In genomic region chr9:19251622-19252021, GRCh38 we compare ENCODE assay signal across 8 cellular contexts. TPM values are rescaled to one million over a fixed set of nuclear protein-coding genes. Genes with fewer than 3 reads are reported as not detected.
A peak's percentile ranks its signal among the peaks of the same experiment; 100 is the strongest.
DNase-seq lines count a peak whose midpoint lies in the region; TF ChIP-seq lines count a peak whose summit lies in the region.
"Not testable (repeated sequence)": the region's sequence is repeated elsewhere in the genome, so short reads cannot be mapped to it uniquely, and the experiment has no call there.

No MANE protein-coding gene starts in this region.

- not testable (repeated sequence) for H3K27me3 Mint-ChIP-seq in H9 (ENCODE audit: low read depth); activated naive CD8-positive, alpha-beta T cell; mesothelial cell of epicardium (ENCODE audit: low read depth); neural progenitor cell (ENCODE audit: insufficient read depth, low read depth); type B pancreatic cell

- not testable (repeated sequence) for DNase-seq in H9; mesothelial cell of epicardium (ENCODE audit: low spot score in 2 of 2, unreplicated experiment in 2 of 2); neural progenitor cell (ENCODE audit: low spot score); type B pancreatic cell (ENCODE audit: extremely low spot score, unreplicated experiment)
- DNase-seq in Karpas-422: peak; percentile 14

- not testable (repeated sequence) for H3K79me1 ChIP-seq in H9 (ENCODE audit: insufficient read depth, low read depth, low read length, poor library complexity, severe bottlenecking)

- H3K4me1 ChIP-seq in H9 (ENCODE audit: insufficient read depth, low read length); ectodermal cell (ENCODE audit: control insufficient read depth, insufficient read depth, low read length); iPS-18a (ENCODE audit: control insufficient read depth, low read depth, low read length): not testable (repeated sequence)
- peaks cover 24% of the 10 kb centered on the region for H3K4me1 ChIP-seq in Karpas-422 (ENCODE audit: low read length)
- H3K4me1 ChIP-seq in neural progenitor cell: peaks cover 17% of the 10 kb centered on the region

- H3K27ac Mint-ChIP-seq in H9: peak overlapping the region; percentile 71 to 99 (median 92); a peak in 6 of 7 replicates
- H3K27ac Mint-ChIP-seq in activated naive CD8-positive, alpha-beta T cell: peak overlapping the region; percentile 3
- peak overlapping the region; percentile 7 for H3K27ac Mint-ChIP-seq in mesothelial cell of epicardium
- H3K27ac Mint-ChIP-seq in neural progenitor cell: peak overlapping the region; percentile 92
- H3K27ac Mint-ChIP-seq in type B pancreatic cell: peak overlapping the region; percentile 9

- H3T11ph ChIP-seq in H9 (ENCODE audit: low read length): not testable (repeated sequence)

- not testable (repeated sequence) for H2BK12ac ChIP-seq in H9 (ENCODE audit: insufficient read length, low read depth, low read length)

- not testable (repeated sequence) for H2BK20ac ChIP-seq in H9 (ENCODE audit: low read depth, low read length, poor library complexity, severe bottlenecking)

- H3K4me1 Mint-ChIP-seq in H9 (peaks cover 46 to 47% of the 10 kb centered on the region in 2 experiments), mesothelial cell of epicardium (peaks cover 24% of the 10 kb centered on the region), neural progenitor cell (peaks cover 25% of the 10 kb centered on the region), type B pancreatic cell (ENCODE audit: unreplicated experiment) (peaks cover 30% of the 10 kb centered on the region)
- H3K4me1 Mint-ChIP-seq in activated naive CD8-positive, alpha-beta T cell (ENCODE audit: low read depth): peaks cover 56% of the 10 kb centered on the region

- H3K9me3 Mint-ChIP-seq in H9; activated naive CD8-positive, alpha-beta T cell (ENCODE audit: low read depth); mesothelial cell of epicardium; neural progenitor cell; type B pancreatic cell: not testable (repeated sequence)

- not testable (repeated sequence) for H3K4me3 ChIP-seq in Karpas-422 (ENCODE audit: low read length); ectodermal cell (ENCODE audit: insufficient read depth, low read depth, low read length)
- peak overlapping the region; percentile 33 for H3K4me3 ChIP-seq in iPS-18a (ENCODE audit: low read length)
- H3K4me3 ChIP-seq in neural progenitor cell: peak overlapping the region; percentile 2

- H3K27ac ChIP-seq in H9 (ENCODE audit: insufficient read length, low read depth, low read length): not testable (repeated sequence)
- H3K27ac ChIP-seq in Karpas-422 (ENCODE audit: low read length) (peak overlapping the region; percentile 58), ectodermal cell (ENCODE audit: insufficient read depth, low read depth, low read length, poor library complexity, severe bottlenecking) (peak overlapping the region; percentile 55), iPS-18a (ENCODE audit: low read length) (peak overlapping the region; percentile 43), neural progenitor cell (peak overlapping the region; percentile 71)

- not testable (repeated sequence) for H4K8ac ChIP-seq in H9 (replicated peaks; ENCODE audit: insufficient read length, low read depth, low read length)

- H3K9me3 ChIP-seq in H9 (ENCODE audit: control insufficient read depth, low read depth, low read length); Karpas-422 (ENCODE audit: low read length); ectodermal cell (ENCODE audit: control insufficient read depth, low read length); iPS-18a (ENCODE audit: control insufficient read depth, low read depth, low read length); neural progenitor cell (ENCODE audit: low read depth): not testable (repeated sequence)

- not testable (repeated sequence) for H2AFZ ChIP-seq in H9 (ENCODE audit: low read length); Karpas-422 (ENCODE audit: low read length); neural progenitor cell (replicated peaks)

- H3K4me3 Mint-ChIP-seq in H9: peak overlapping the region; percentile 8 to 39
- not testable (repeated sequence) for H3K4me3 Mint-ChIP-seq in activated naive CD8-positive, alpha-beta T cell; mesothelial cell of epicardium; neural progenitor cell; type B pancreatic cell

- not testable (repeated sequence) for H3K23ac ChIP-seq in H9 (ENCODE audit: insufficient read length, low read depth, low read length)

- peaks cover 0 to 10% (median 5%) of the 10 kb centered on the region in 3 experiments; a peak in 4 of 7 replicates for H3K36me3 Mint-ChIP-seq in H9 (ENCODE audit: insufficient read depth in 1 of 3, low read depth in 3 of 3)
- not testable (repeated sequence) for H3K36me3 Mint-ChIP-seq in activated naive CD8-positive, alpha-beta T cell; mesothelial cell of epicardium; neural progenitor cell; type B pancreatic cell

- H3K79me2 ChIP-seq in H9 (ENCODE audit: insufficient read depth, low read length): not testable (repeated sequence)
- peaks cover 94% of the 10 kb centered on the region for H3K79me2 ChIP-seq in Karpas-422 (ENCODE audit: low read length)
- peaks cover 98% of the 10 kb centered on the region for H3K79me2 ChIP-seq in neural progenitor cell (ENCODE audit: low read depth)

- not testable (repeated sequence) for H3K36me3 ChIP-seq in Karpas-422 (ENCODE audit: insufficient read depth, low read length); ectodermal cell (ENCODE audit: control insufficient read depth, insufficient read depth, low read length); iPS-18a (ENCODE audit: control insufficient read depth, low read depth, low read length); neural progenitor cell

- H3F3A ChIP-seq in neural progenitor cell (ENCODE audit: low read depth): peaks cover 27% of the 10 kb centered on the region

- not testable (repeated sequence) for H2BK15ac ChIP-seq in H9 (ENCODE audit: low read depth, low read length)

- not testable (repeated sequence) for H3K4me2 ChIP-seq in H9 (ENCODE audit: insufficient read depth, insufficient read length, low read length)
- H3K4me2 ChIP-seq in Karpas-422 (ENCODE audit: low read depth, low read length, poor library complexity, severe bottlenecking) (peak overlapping the region; percentile 56), neural progenitor cell (peak overlapping the region; percentile 64)

- not testable (repeated sequence) for H3K4ac ChIP-seq in H9 (ENCODE audit: low read depth, low read length)

- not testable (repeated sequence) for H3K9me2 ChIP-seq in Karpas-422 (replicated peaks; ENCODE audit: insufficient read depth, low read length)

- H3K27me3 ChIP-seq in H9 (ENCODE audit: insufficient read depth, low read length); Karpas-422 (ENCODE audit: low read length); ectodermal cell (ENCODE audit: control insufficient read depth, insufficient read depth, low read length, poor library complexity, severe bottlenecking); iPS-18a (ENCODE audit: control insufficient read depth, insufficient read depth, low read length); neural progenitor cell: not testable (repeated sequence)

- not testable (repeated sequence) for H3K56ac ChIP-seq in H9 (ENCODE audit: insufficient read length, low read depth, low read length)

- not testable (repeated sequence) for H3K23me2 ChIP-seq in H9 (ENCODE audit: insufficient read length, low read depth, low read length, poor library complexity, severe bottlenecking)

- H2AK5ac ChIP-seq in H9 (ENCODE audit: insufficient read length, low read length): not testable (repeated sequence)

- not testable (repeated sequence) for H4K5ac ChIP-seq in H9 (ENCODE audit: insufficient read length, low read depth, low read length)

- TF ChIP-seq CTCF in H9 (conservative IDR thresholded peaks at IDR 0.05); mesothelial cell of epicardium (IDR thresholded peaks at IDR 0.05; ENCODE audit: unreplicated experiment); neural progenitor cell (IDR thresholded peaks at IDR 0.05); type B pancreatic cell (conservative IDR thresholded peaks at IDR 0.05): not testable (repeated sequence)

- not testable (repeated sequence) for H3K18ac ChIP-seq in H9 (ENCODE audit: insufficient read length, low read depth, low read length)

- H4K20me1 ChIP-seq in H9 (ENCODE audit: control insufficient read depth, insufficient read depth, insufficient read length); Karpas-422 (ENCODE audit: insufficient read depth, low read depth, low read length): not testable (repeated sequence)
- peaks cover 30% of the 10 kb centered on the region for H4K20me1 ChIP-seq in neural progenitor cell (ENCODE audit: low read depth)

- not testable (repeated sequence) for H2BK120ac ChIP-seq in H9 (ENCODE audit: low read depth, low read length, poor library complexity, severe bottlenecking)

- not testable (repeated sequence) for H3K9ac ChIP-seq in H9 (ENCODE audit: extremely low read depth, insufficient read length, low read length); iPS-18a (ENCODE audit: low read length); neural progenitor cell
- peak overlapping the region; percentile 24; the same call in 1 of the 2 replicates for H3K9ac ChIP-seq in Karpas-422 (ENCODE audit: low read length)

- no CpG with 5 or more reads among the region's 5 CpGs for WGBS in H9 (ENCODE audit: extremely low coverage, insufficient read length, low lambda C conversion rate)
- WGBS in ectodermal cell, 2 experiments: 82 to 86% methylated on average over 5 of the region's 5 CpGs

- H3K14ac ChIP-seq in H9 (ENCODE audit: insufficient read depth, low read length): not testable (repeated sequence)

- H2BK5ac ChIP-seq in H9 (ENCODE audit: insufficient read length, low read length): not testable (repeated sequence)

- not testable (repeated sequence) for H4K91ac ChIP-seq in H9 (ENCODE audit: insufficient read length, low read depth, low read length)

RNA-seq across cellular contexts. Expression of gene DENND4C, which starts 21.1 kb away (rescaled TPM):
- 22.6 and 26.6 TPM in 2 replicates for total RNA-seq in H9 (2021)
- 42.8 and 47.9 TPM in 2 replicates for total RNA-seq in Karpas-422 (2014; rRNA removed; shearing (Covaris generic); ENCODE audit: low replicate concordance)
- polyA plus RNA-seq in ectodermal cell (2013, experiment 1 of 4): 23.4 TPM
- polyA plus RNA-seq in ectodermal cell (2013, experiment 2 of 4): 22.3 TPM
- polyA plus RNA-seq in ectodermal cell (2013, experiment 3 of 4): 19.4 TPM
- 21.7 TPM for polyA plus RNA-seq in ectodermal cell (2013, experiment 4 of 4)
- 72.7 to 75.2 TPM (median 73.9 TPM) in 3 replicates for total RNA-seq in mesothelial cell of epicardium
- 40.7 and 73.4 TPM in 2 replicates for total RNA-seq in neural progenitor cell (ENCODE audit: low replicate concordance)
- total RNA-seq in type B pancreatic cell (ENCODE audit: low replicate concordance): 36.6 and 54.1 TPM in 2 replicates

Comparison
In these comparisons a context has a peak if more than half of its experiments do, and no peak if none do; other contexts are left out.
1. H3K27ac Mint-ChIP-seq: peak in every context shown above with its lines; median percentile 92 in H9; 92 in neural progenitor cell; 9 in type B pancreatic cell; 7 in mesothelial cell of epicardium; 3 in activated naive CD8-positive, alpha-beta T cell.